ENCODE assay signal across 20 cellular contexts in genomic region chr4:75255261-75255660, GRCh38.
"Had no signal": no experiment of that assay in that cellular context is flagged by ENCODE, and none has a peak within 500 bp of the region (broad histone marks: within the 10 kb centered on the region; RNA-seq: fewer than 3 reads in every experiment).

No MANE protein-coding gene starts in this region.

- H3K4me1 Mint-ChIP-seq: T-cell had no signal

- H3K27ac Mint-ChIP-seq: IgD-negative memory B cell, T-cell had no signal

- H3K27me3 Mint-ChIP-seq: T-cell had no signal

- DNase-seq: Kasumi-1; MM.1S; NCI-H1092 treated with DMSO at 0.1 percent for 48 hours; NCI-H1436; NCI-H187; NCI-H2029; NCI-H2081 treated with DMSO at 0.1 percent for 48 hours; NCI-H2171; NCI-H226; NCI-H446; NCI-H510A; NCI-H524 treated with DMSO at 0.1 percent for 48 hours; NCI-H69; NK-92 treated with Interleukin-12 subunit alpha and Interleukin-12 subunit beta, amount 100 ng/mL, for 24 hours; PC-3; SHP77; SW 1271; T-cell had no signal

- H3K36me3 Mint-ChIP-seq: IgD-negative memory B cell, T-cell had no signal

- H3K4me3 ChIP-seq: K562 had no signal

- H3K9me3 Mint-ChIP-seq: IgD-negative memory B cell had no signal

- H3K4me3 Mint-ChIP-seq: IgD-negative memory B cell, T-cell had no signal
